ENCODE assay signal across 1 cellular context in the genomic region with DNA sequence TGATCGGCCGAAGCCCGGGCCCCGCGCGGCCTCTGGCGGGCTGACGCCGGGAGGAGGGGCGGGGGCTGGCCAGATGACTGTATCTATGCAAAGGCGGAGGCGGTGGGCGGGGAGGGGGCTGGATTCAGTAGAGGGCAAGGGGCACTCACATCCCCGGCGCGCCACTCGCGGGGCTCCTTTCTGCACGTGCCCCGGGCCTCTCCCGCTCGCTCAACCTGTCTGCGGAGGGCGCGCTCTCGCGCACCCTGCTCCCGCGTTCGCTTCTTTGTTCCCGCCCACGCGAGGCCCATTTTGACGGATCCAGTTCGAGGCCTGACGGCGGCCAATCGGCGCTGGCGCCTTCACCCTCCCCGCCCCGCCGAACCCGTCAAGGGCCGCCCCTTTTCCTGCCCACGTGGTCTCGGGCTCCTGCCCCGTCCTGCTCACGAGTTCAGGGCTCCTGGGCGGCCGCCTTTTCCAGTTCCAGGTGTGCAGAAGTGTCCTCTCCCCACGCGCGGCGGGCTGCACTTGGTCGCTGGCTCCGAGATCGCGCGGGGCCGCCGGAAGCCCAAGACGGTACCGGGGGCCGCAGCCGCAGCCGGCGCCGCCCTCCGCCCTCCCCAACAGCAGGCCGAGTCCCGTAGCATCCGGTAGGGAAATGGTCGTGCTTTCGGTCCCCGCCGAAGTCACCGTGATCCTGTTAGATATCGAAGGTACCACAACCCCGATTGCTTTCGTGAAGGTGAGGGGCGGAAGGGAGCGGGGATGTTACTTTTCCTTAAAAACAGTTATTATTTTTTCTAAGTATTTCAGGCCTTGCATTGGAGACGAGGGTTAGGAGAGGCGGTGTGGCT.
TF ChIP-seq lines count a peak whose summit lies in the region.

A gene (plus strand): TSS at position 398 of the 833 bp plus-strand sequence. CDS start 240 bp downstream, at position 638.
A gene (minus strand): TSS at position 270 of the 833 bp plus-strand sequence. CDS start 772 bp downstream, outside the sequence.

TF ChIP-seq in GM12878, 131 proteins besides CTCF, POLR2A, EP300 and RAD21 (continued from another document):
- TF ChIP-seq, protein P1, sequence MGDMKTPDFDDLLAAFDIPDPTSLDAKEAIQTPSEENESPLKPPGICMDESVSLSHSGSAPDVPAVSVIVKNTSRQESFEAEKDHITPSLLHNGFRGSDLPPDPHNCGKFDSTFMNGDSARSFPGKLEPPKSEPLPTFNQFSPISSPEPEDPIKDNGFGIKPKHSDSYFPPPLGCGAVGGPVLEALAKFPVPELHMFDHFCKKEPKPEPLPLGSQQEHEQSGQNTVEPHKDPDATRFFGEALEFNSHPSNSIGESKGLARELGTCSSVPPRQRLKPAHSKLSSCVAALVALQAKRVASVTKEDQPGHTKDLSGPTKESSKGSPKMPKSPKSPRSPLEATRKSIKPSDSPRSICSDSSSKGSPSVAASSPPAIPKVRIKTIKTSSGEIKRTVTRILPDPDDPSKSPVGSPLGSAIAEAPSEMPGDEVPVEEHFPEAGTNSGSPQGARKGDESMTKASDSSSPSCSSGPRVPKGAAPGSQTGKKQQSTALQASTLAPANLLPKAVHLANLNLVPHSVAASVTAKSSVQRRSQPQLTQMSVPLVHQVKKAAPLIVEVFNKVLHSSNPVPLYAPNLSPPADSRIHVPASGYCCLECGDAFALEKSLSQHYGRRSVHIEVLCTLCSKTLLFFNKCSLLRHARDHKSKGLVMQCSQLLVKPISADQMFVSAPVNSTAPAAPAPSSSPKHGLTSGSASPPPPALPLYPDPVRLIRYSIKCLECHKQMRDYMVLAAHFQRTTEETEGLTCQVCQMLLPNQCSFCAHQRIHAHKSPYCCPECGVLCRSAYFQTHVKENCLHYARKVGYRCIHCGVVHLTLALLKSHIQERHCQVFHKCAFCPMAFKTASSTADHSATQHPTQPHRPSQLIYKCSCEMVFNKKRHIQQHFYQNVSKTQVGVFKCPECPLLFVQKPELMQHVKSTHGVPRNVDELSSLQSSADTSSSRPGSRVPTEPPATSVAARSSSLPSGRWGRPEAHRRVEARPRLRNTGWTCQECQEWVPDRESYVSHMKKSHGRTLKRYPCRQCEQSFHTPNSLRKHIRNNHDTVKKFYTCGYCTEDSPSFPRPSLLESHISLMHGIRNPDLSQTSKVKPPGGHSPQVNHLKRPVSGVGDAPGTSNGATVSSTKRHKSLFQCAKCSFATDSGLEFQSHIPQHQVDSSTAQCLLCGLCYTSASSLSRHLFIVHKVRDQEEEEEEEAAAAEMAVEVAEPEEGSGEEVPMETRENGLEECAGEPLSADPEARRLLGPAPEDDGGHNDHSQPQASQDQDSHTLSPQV (IDR thresholded peaks at IDR 0.05): no peak; the same call in 1 of the 2 replicates
- TF ChIP-seq, protein P2, sequence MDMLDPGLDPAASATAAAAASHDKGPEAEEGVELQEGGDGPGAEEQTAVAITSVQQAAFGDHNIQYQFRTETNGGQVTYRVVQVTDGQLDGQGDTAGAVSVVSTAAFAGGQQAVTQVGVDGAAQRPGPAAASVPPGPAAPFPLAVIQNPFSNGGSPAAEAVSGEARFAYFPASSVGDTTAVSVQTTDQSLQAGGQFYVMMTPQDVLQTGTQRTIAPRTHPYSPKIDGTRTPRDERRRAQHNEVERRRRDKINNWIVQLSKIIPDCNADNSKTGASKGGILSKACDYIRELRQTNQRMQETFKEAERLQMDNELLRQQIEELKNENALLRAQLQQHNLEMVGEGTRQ (IDR thresholded peaks at IDR 0.05; ENCODE audit: borderline replicate concordance, low read depth, low read length): peak; percentile 62
- 0 out of 4 replicates have a peak, but pooled peaks of 1 of the 2 experiments have one; percentile 37 for TF ChIP-seq IKZF2 (IDR thresholded peaks at IDR 0.05)
